9 cellular contexts compared by ENCODE assay signal in the genomic region with DNA sequence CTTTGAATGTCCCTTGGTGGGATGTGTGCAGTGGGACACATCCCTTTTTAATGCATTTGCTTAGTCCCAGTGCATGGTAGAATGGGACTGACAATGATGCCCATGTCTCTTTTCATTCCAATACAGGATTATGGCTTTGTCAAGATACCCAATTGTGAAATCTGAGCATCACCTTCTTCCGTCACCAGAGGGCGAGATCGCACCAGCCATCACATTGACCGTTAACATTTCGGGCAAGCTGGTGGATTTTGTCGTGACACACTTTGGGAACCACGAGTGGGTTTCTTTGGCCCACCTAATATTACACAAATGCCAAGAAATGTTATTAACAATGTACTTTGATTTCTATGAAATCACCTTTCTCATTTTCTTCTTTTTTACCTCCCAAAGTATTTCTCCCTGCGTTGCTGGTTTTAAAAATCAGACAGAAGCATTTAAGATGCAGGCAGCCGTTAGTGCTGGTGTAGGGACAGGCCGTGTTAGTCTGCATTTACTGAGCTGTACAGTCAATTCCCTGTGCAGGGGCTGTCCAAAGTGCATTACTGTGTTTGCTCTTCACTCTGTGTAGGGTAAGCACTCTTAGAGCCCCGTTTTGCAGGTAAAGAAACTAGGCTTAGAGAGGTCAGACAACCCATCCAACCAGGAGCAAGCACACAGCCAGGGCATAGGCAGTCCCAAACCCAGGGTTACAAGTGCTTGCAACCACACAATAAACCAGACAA. TPM values are rescaled to one million over a fixed set of nuclear protein-coding genes. Genes with fewer than 3 reads are reported as not detected.
DNase-seq lines count a peak whose midpoint lies in the region; ATAC-seq, FAIRE-seq and TF ChIP-seq lines count a peak whose summit lies in the region.
"Had no signal": no experiment of that assay in that cellular context is flagged by ENCODE, and none has a peak within 500 bp of the region (broad histone marks: within the 10 kb centered on the region; RNA-seq: fewer than 3 reads in every experiment).

No MANE protein-coding gene starts in this region.

- no peaks in the 10 kb centered on the region for H3K9me2 ChIP-seq in hepatocyte (replicated peaks; ENCODE audit: insufficient read depth)

- H3K36me3 ChIP-seq in bronchial epithelial cell (ENCODE audit: control insufficient read depth, insufficient read depth, low read length) = no peaks in the 10 kb centered on the region
- H3K36me3 ChIP-seq in hepatocyte (replicated peaks; ENCODE audit: insufficient read depth, low read depth) = no peaks in the 10 kb centered on the region

- H3K4me2 ChIP-seq in hepatocyte = no peak overlapping the region

- no peaks in the 10 kb centered on the region for H3K27me3 ChIP-seq in bronchial epithelial cell (ENCODE audit: control insufficient read depth, insufficient read depth, low read length)
- H3K27me3 ChIP-seq in hepatocyte = no peaks in the 10 kb centered on the region

- ATAC-seq in HG03175 (IDR thresholded peaks at IDR 0.05; ENCODE audit: unreplicated experiment) = no peak

- WGBS in hepatocyte (ENCODE audit: low lambda C conversion rate, missing lambda C conversion rate) = 45% methylated on average over 11 of the region's 11 CpGs

- H4K20me1 ChIP-seq in hepatocyte (ENCODE audit: insufficient read depth, poor library complexity, severe bottlenecking) = no peaks in the 10 kb centered on the region

- TF ChIP-seq CTCF in bronchial epithelial cell (IDR thresholded peaks at IDR 0.05; ENCODE audit: insufficient read depth, low read length, severe bottlenecking) (peak; percentile 78), hepatocyte (IDR thresholded peaks at IDR 0.05; ENCODE audit: poor library complexity) (no peak)

- no peak overlapping the region for H2AFZ ChIP-seq in hepatocyte

- DNase-seq in A172 (ENCODE audit: low spot score) (peak; percentile 24), ELF-1 (ENCODE audit: low read depth, low spot score) (peak; percentile 19), NCI-H1092 (lab: John Stamatoyannopoulos, UW) (peak; percentile 11), bronchial epithelial cell (ENCODE audit: low read depth) (peak; percentile 38), renal cortical epithelial cell (ENCODE audit: low read depth) (peak; percentile 16), NCI-H187 treated with DMSO at 0.1 percent for 48 hours (lab: John Stamatoyannopoulos, UW) (no peak), hepatocyte (ENCODE audit: low spot score) (no peak)

- H3K4me1 ChIP-seq in hepatocyte (ENCODE audit: insufficient read depth) = no peaks in the 10 kb centered on the region

- H3K79me2 ChIP-seq in hepatocyte = no peaks in the 10 kb centered on the region

- no peak overlapping the region for H3K27ac ChIP-seq in hepatocyte

- FAIRE-seq in bronchial epithelial cell (lab: Jason Lieb, UNC) = no peak

- no peaks in the 10 kb centered on the region for H3K9me3 ChIP-seq in hepatocyte (ENCODE audit: low read depth)

- H3K4me3 ChIP-seq in bronchial epithelial cell (ENCODE audit: low read depth, low read length) = no peak overlapping the region
- H3K4me3 ChIP-seq in hepatocyte = no peak overlapping the region

RNA-seq across cellular contexts. Expression of a gene that starts 46.5 kb away (rescaled TPM):
- total RNA-seq in A172 (2014; rRNA removed; shearing (Covaris generic)) = not detected in 2 replicates
- total RNA-seq in bronchial epithelial cell (3.7 and 28.3 TPM in 2 replicates), renal cortical epithelial cell (0.05 and 13.7 TPM in 2 replicates), hepatocyte (not detected in 2 replicates)
- not detected in 2 replicates for polyA plus RNA-seq in hepatocyte
- total RNA-seq: subcutaneous adipose tissue had no signal

Comparison
In these comparisons a context has a peak if more than half of its experiments do, and no peak if none do; other contexts are left out.
1. DNase-seq: peak in A172 (single experiment), ELF-1 (single experiment), NCI-H1092 (single experiment), bronchial epithelial cell (single experiment) and renal cortical epithelial cell (single experiment); none in NCI-H187 treated with DMSO at 0.1 percent for 48 hours (single experiment) and hepatocyte (single experiment).